ENCODE assay signal across 23 cellular contexts in genomic region chr20:32152421-32153155, GRCh38. TPM values are rescaled to one million over a fixed set of nuclear protein-coding genes. Genes with fewer than 3 reads are reported as not detected.
DNase-seq lines count a peak whose midpoint lies in the region; ATAC-seq, FAIRE-seq and TF ChIP-seq lines count a peak whose summit lies in the region.
"Had no signal": no experiment of that assay in that cellular context is flagged by ENCODE, and none has a peak within 500 bp of the region (broad histone marks: within the 10 kb centered on the region; RNA-seq: fewer than 3 reads in every experiment).

No MANE protein-coding gene starts in this region.

- no peaks in the 10 kb centered on the region for H4K20me1 ChIP-seq in H9 (ENCODE audit: control insufficient read depth, insufficient read depth, insufficient read length)

- no peak overlapping the region for H3K4ac ChIP-seq in H9 (ENCODE audit: low read depth, low read length)

- no peak overlapping the region for H2BK15ac ChIP-seq in H9 (ENCODE audit: low read depth, low read length)

- no peaks in the 10 kb centered on the region for H3K9me3 Mint-ChIP-seq in chondrocyte (ENCODE audit: low read depth)
- no peaks in the 10 kb centered on the region for H3K9me3 Mint-ChIP-seq in H9
- H3K9me3 Mint-ChIP-seq: activated naive CD4-positive, alpha-beta T cell treated with anti-CD3 and anti-CD28 coated beads, Interleukin-2, amount 10 ng/mL, durations not matched to agents 7 days and 5 days; nephron had no signal

- H3K4me3 ChIP-seq in spleen, result no peak overlapping the region
- H3K4me3 ChIP-seq: prostate gland, thyroid gland had no signal

- H2BK120ac ChIP-seq in H9 (ENCODE audit: low read depth, low read length, poor library complexity, severe bottlenecking), result no peak overlapping the region

- TF ChIP-seq POLR2A in spleen (IDR thresholded peaks at IDR 0.05), result no peak

- WGBS in spleen, 5 donors, result 71 to 86% (median 74%) methylated on average over 6 of the region's 6 CpGs
- WGBS in H9 (ENCODE audit: extremely low coverage, insufficient read length, low lambda C conversion rate), result no CpG with 5 or more reads among the region's 6 CpGs

- no peak overlapping the region for H2AK5ac ChIP-seq in H9 (ENCODE audit: insufficient read length, low read length)

- H2BK5ac ChIP-seq in H9 (ENCODE audit: insufficient read length, low read length), result no peak overlapping the region

- no peak overlapping the region for H4K8ac ChIP-seq in H9 (replicated peaks; ENCODE audit: insufficient read length, low read depth, low read length)

- ATAC-seq in T-helper 17 cell (no peak), left colon (peak; percentile 65), GM18502 (IDR thresholded peaks at IDR 0.05; ENCODE audit: poor library complexity, unreplicated experiment) (no peak)

- H2BK20ac ChIP-seq in H9 (ENCODE audit: low read depth, low read length, poor library complexity, severe bottlenecking), result no peak overlapping the region

- no peak overlapping the region for H2AFZ ChIP-seq in H9 (ENCODE audit: low read length)

- H3K27ac ChIP-seq in spleen (peak overlapping the region in 4 of 8 donors; percentile 30 to 84 (median 39)), H9 (ENCODE audit: insufficient read length, low read depth, low read length) (no peak overlapping the region)
- H3K27ac ChIP-seq: epithelial cell of prostate, prostate gland, thyroid gland, WERI-Rb-1 had no signal

- H3K4me1 ChIP-seq in spleen, result peaks cover 8 to 41% (median 27%) of the 10 kb centered on the region in 6 donors
- H3K4me1 ChIP-seq in H9 (ENCODE audit: insufficient read depth, low read length), result no peaks in the 10 kb centered on the region
- H3K4me1 ChIP-seq: prostate gland had no signal

- FAIRE-seq in GM19239 (lab: Jason Lieb, UNC), result no peak
- FAIRE-seq: colon, H54 had no signal

- intact Hi-C loops in left colon (cut with DNase I, micrococcal nuclease) (no loop called here), spleen (cut with DNase I; ENCODE audit: low total_unique reads) (no loop called here)

- no peak overlapping the region for H3K23ac ChIP-seq in H9 (ENCODE audit: insufficient read length, low read depth, low read length)

- H3K56ac ChIP-seq in H9 (ENCODE audit: insufficient read length, low read depth, low read length), result no peak overlapping the region

- no peak overlapping the region for H3T11ph ChIP-seq in H9 (ENCODE audit: low read length)

- no peaks in the 10 kb centered on the region for H3K79me2 ChIP-seq in H9 (ENCODE audit: insufficient read depth, low read length)

- H4K91ac ChIP-seq in H9 (ENCODE audit: insufficient read length, low read depth, low read length), result no peak overlapping the region

- no peaks in the 10 kb centered on the region for H3K79me1 ChIP-seq in H9 (ENCODE audit: insufficient read depth, low read depth, low read length, poor library complexity, severe bottlenecking)

- H3K4me3 Mint-ChIP-seq in T-helper 17 cell (no peak overlapping the region), chondrocyte (ENCODE audit: unreplicated experiment) (no peak overlapping the region), H9 (no peak overlapping the region)
- H3K4me3 Mint-ChIP-seq: activated naive CD4-positive, alpha-beta T cell treated with anti-CD3 and anti-CD28 coated beads, Interleukin-2, amount 10 ng/mL, durations not matched to agents 7 days and 5 days; nephron had no signal

- H3K4me1 Mint-ChIP-seq in T-helper 17 cell (peaks cover 7% of the 10 kb centered on the region), chondrocyte (ENCODE audit: low read depth) (peaks cover 10% of the 10 kb centered on the region), H9 (peaks cover 2 to 7% of the 10 kb centered on the region in 2 experiments; a peak in 3 of 4 replicates)
- H3K4me1 Mint-ChIP-seq: activated naive CD4-positive, alpha-beta T cell treated with anti-CD3 and anti-CD28 coated beads, Interleukin-2, amount 10 ng/mL, durations not matched to agents 7 days and 5 days had no signal

- H3K36me3 ChIP-seq in spleen, result peaks cover 0 to 98% (median 58%) of the 10 kb centered on the region in 6 donors

- H4K5ac ChIP-seq in H9 (ENCODE audit: insufficient read length, low read depth, low read length), result no peak overlapping the region

- no peak overlapping the region for H2BK12ac ChIP-seq in H9 (ENCODE audit: insufficient read length, low read depth, low read length)

- H3K27me3 Mint-ChIP-seq in T-helper 17 cell (no peaks in the 10 kb centered on the region), chondrocyte (ENCODE audit: low read depth) (no peaks in the 10 kb centered on the region), H9 (ENCODE audit: low read depth) (no peaks in the 10 kb centered on the region)
- H3K27me3 Mint-ChIP-seq: activated naive CD4-positive, alpha-beta T cell treated with anti-CD3 and anti-CD28 coated beads, Interleukin-2, amount 10 ng/mL, durations not matched to agents 7 days and 5 days had no signal

- TF ChIP-seq CTCF in chondrocyte (IDR thresholded peaks at IDR 0.05) (no peak), spleen (IDR thresholded peaks at IDR 0.05 in 8 of 11, conservative IDR thresholded peaks at IDR 0.05 in 3 of 11) (no peak), H9 (conservative IDR thresholded peaks at IDR 0.05) (no peak)

- no peaks in the 10 kb centered on the region for H3K27me3 ChIP-seq in spleen (replicated peaks in 1 of 7)
- H3K27me3 ChIP-seq in H9 (ENCODE audit: insufficient read depth, low read length), result no peaks in the 10 kb centered on the region
- H3K27me3 ChIP-seq: thyroid gland had no signal

- H3K9ac ChIP-seq in H9 (ENCODE audit: extremely low read depth, insufficient read length, low read length), result no peak overlapping the region

- no peak overlapping the region for H3K4me2 ChIP-seq in H9 (ENCODE audit: insufficient read depth, insufficient read length, low read length)

- H3K14ac ChIP-seq in H9 (ENCODE audit: insufficient read depth, low read length), result no peak overlapping the region

- H3K18ac ChIP-seq in H9 (ENCODE audit: insufficient read length, low read depth, low read length), result no peak overlapping the region

- no peaks in the 10 kb centered on the region for H3K23me2 ChIP-seq in H9 (ENCODE audit: insufficient read length, low read depth, low read length, poor library complexity, severe bottlenecking)

- H3K9me3 ChIP-seq in T-helper 17 cell (ENCODE audit: control insufficient read depth, low read length, poor library complexity, severe bottlenecking) (no peaks in the 10 kb centered on the region), spleen (no peaks in the 10 kb centered on the region), H9 (ENCODE audit: control insufficient read depth, low read depth, low read length) (no peaks in the 10 kb centered on the region)
- H3K9me3 ChIP-seq: prostate gland, thyroid gland had no signal

- DNase-seq in T-helper 17 cell (no peak), chondrocyte (ENCODE audit: low spot score) (peak; percentile 56), left colon (peak in 1 of 2 donors; percentile 22), spleen (peak; percentile 41), H9 (no peak), GM19239 (ENCODE audit: insufficient read length, low spot score) (no peak)
- DNase-seq: activated CD4-positive, alpha-beta T cell treated with anti-CD3 and anti-CD28 coated beads, Interleukin-2, amount 50 U/mL, for 4 hours; activated naive CD4-positive, alpha-beta T cell treated with anti-CD3 and anti-CD28 coated beads, Interleukin-2, amount 10 ng/mL, durations not matched to agents 7 days and 5 days; activated T-cell treated with anti-CD3 and anti-CD28 coated beads for 4 hours; AML-193; COR-L47; foreskin melanocyte; NCI-H1105; NCI-H526 treated with DMSO at 0.1 percent for 48 hours; SHP77 treated with DMSO at 0.1 percent for 48 hours; thyroid gland; WERI-Rb-1 had no signal

- H3K27ac Mint-ChIP-seq in T-helper 17 cell (peak overlapping the region; percentile 78), chondrocyte (ENCODE audit: unreplicated experiment) (peak overlapping the region; percentile 12), H9 (peak overlapping the region in 1 of 3 experiments; percentile 51; a peak in 2 of 7 replicates)
- H3K27ac Mint-ChIP-seq: nephron had no signal

- H3K36me3 Mint-ChIP-seq in T-helper 17 cell (ENCODE audit: low read depth), result peaks cover 8% of the 10 kb centered on the region
- peaks cover 50% of the 10 kb centered on the region for H3K36me3 Mint-ChIP-seq in chondrocyte (ENCODE audit: low read depth)
- H3K36me3 Mint-ChIP-seq in H9 (ENCODE audit: insufficient read depth in 1 of 3, low read depth in 3 of 3), result peaks cover 18 to 78% (median 61%) of the 10 kb centered on the region in 3 experiments

RNA-seq across cellular contexts. Expression of gene TM9SF4, which starts 43.1 kb away (rescaled TPM):
- 10 to 100 TPM; 41.2 to 42.4 TPM for total RNA-seq in T-helper 17 cell
- 64.8 to 87.9 TPM (median 83.7 TPM) in 3 replicates for total RNA-seq in chondrocyte
- total RNA-seq in left colon, result 10 to 100 TPM; 62.2 to 78.5 TPM
- 10 to 100 TPM; 33.6 to 58.3 (median 42.7) TPM for total RNA-seq in spleen
- polyA plus RNA-seq in spleen, result 10 to 100 TPM; 12.0 to 13.7 (median 13.3) TPM
- total RNA-seq in H9 (2021), result 59.4 and 62.3 TPM in 2 replicates

RNA-seq across cellular contexts. Expression of gene PLAGL2, which starts 55.0 kb away (rescaled TPM):
- 10 to 100 TPM; 14.9 to 18.9 TPM for total RNA-seq in T-helper 17 cell
- total RNA-seq in chondrocyte, result 9.1 to 16.9 TPM (median 16.4 TPM) in 3 replicates
- 10 to 100 TPM; 13.4 to 28.0 TPM for total RNA-seq in left colon
- 10 to 100 TPM; 11.9 to 16.6 (median 12.5) TPM for total RNA-seq in spleen
- polyA plus RNA-seq in spleen, result 1 to 10 TPM; 2.2 to 4.0 (median 2.2) TPM
- total RNA-seq in H9 (2021), result 42.8 and 44.4 TPM in 2 replicates

RNA-seq across cellular contexts. Expression of gene POFUT1, which starts 55.1 kb away (rescaled TPM):
- total RNA-seq in T-helper 17 cell (10 to 100 TPM; 11.1 to 13.6 TPM), chondrocyte (61.6 to 68.3 TPM (median 66.4 TPM) in 3 replicates), left colon (10 to 100 TPM; 36.6 to 63.2 TPM), spleen (10 to 100 TPM; 19.5 to 26.3 (median 21.5) TPM), H9 (2021) (39.0 and 41.2 TPM in 2 replicates)
- 1 to 10 TPM; 3.8 to 7.5 (median 4.7) TPM for polyA plus RNA-seq in spleen

Comparison
In these comparisons a context has a peak if more than half of its experiments do, and no peak if none do; other contexts are left out.
1. DNase-seq: peak in chondrocyte (single experiment) and spleen (single experiment); none in T-helper 17 cell (0 of 3), H9 (single experiment) and GM19239 (single experiment).